In the genomic region with DNA sequence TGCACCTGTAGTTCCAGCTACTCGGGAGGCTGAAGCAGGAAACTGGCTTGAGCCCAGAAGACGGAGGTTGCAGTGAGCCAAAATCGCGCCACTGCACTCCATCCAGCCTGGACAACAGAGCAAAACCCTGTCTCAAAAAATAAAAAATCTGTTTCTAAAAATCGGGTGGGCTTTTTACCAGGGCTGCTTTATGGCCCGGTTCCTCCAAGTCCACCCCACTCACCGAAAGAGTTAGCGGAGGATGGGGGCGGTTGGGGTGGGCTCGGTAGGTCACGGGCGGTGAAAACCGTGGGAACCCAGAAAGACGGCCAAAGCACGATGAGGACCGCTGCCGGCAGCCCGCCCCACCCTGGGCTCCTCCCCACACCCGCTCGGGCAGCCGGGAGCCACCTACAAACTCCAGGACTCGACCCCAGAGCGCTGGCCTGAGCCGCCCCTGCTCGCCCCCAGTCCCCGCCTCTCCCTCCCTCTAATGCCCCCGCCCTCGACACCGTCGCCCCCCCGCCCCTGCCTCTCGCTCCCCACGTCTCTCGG, we compare ENCODE assay signal across 8 cellular contexts. TPM values are rescaled to one million over a fixed set of nuclear protein-coding genes. Genes with fewer than 3 reads are reported as not detected.
DNase-seq lines count a peak whose midpoint lies in the region; ATAC-seq, FAIRE-seq and TF ChIP-seq lines count a peak whose summit lies in the region.

No MANE protein-coding gene starts in this region.

- H3K27me3 ChIP-seq in neural progenitor cell = peaks cover 11% of the 10 kb centered on the region

- H2AFZ ChIP-seq in neural progenitor cell (replicated peaks) = no peak overlapping the region

- no peaks in the 10 kb centered on the region for H3K79me2 ChIP-seq in neural progenitor cell (ENCODE audit: low read depth)

- H3K4me3 ChIP-seq in AG10803 (ENCODE audit: low read length) = peak overlapping the region; percentile 62
- peak overlapping the region; percentile 45 for H3K4me3 ChIP-seq in neural progenitor cell

- H3K9ac ChIP-seq in neural progenitor cell = no peak overlapping the region

- FAIRE-seq in GM12891 (lab: Jason Lieb, UNC) = no peak

- ATAC-seq in HG03045 (IDR thresholded peaks at IDR 0.05; ENCODE audit: unreplicated experiment) (no peak), GM21619 (IDR thresholded peaks at IDR 0.05; ENCODE audit: unreplicated experiment) (no peak)

- no peaks in the 10 kb centered on the region for H4K20me1 ChIP-seq in neural progenitor cell (ENCODE audit: low read depth)

- DNase-seq in AG10803 (ENCODE audit: low read depth) = peak; percentile 61
- DNase-seq in GM12891 (ENCODE audit: insufficient read length, low spot score) = peak; percentile 41
- peak; percentile 95 for DNase-seq in NCI-H510A treated with DMSO at 0.1 percent for 48 hours (lab: John Stamatoyannopoulos, UW)
- DNase-seq in activated gamma-delta T cell treated with anti-CD3 and anti-CD28 coated beads, Interleukin-2, amount 50 U/mL, for 16 hours (ENCODE audit: low read depth) = peak; percentile 10
- DNase-seq in glomerular visceral epithelial cell (ENCODE audit: extremely low spot score) = peak; percentile 84
- DNase-seq in neural progenitor cell (ENCODE audit: low spot score) = no peak

- H3K4me1 ChIP-seq in neural progenitor cell = no peaks in the 10 kb centered on the region

- TF ChIP-seq CTCF in AG10803 (conservative IDR thresholded peaks at IDR 0.05; ENCODE audit: low read length) (no peak), neural progenitor cell (IDR thresholded peaks at IDR 0.05) (no peak)

- no peak for TF ChIP-seq POLR2A in GM12891 (IDR thresholded peaks at IDR 0.05; ENCODE audit: low read depth, low read length)

- H3K4me1 Mint-ChIP-seq in neural progenitor cell = peaks cover 13% of the 10 kb centered on the region

- H3K4me3 Mint-ChIP-seq in neural progenitor cell = peak overlapping the region; percentile 84

- H3K36me3 Mint-ChIP-seq in neural progenitor cell = peaks cover 35% of the 10 kb centered on the region

- peaks cover 33% of the 10 kb centered on the region for H3F3A ChIP-seq in neural progenitor cell (ENCODE audit: low read depth)

- H3K27ac ChIP-seq in neural progenitor cell = peak overlapping the region; percentile 16

- H3K9me3 Mint-ChIP-seq in neural progenitor cell = no peaks in the 10 kb centered on the region

- H3K36me3 ChIP-seq in neural progenitor cell = peaks cover 1% of the 10 kb centered on the region

- peaks cover 2% of the 10 kb centered on the region for H3K27me3 Mint-ChIP-seq in neural progenitor cell (ENCODE audit: insufficient read depth, low read depth)

- H3K4me2 ChIP-seq in neural progenitor cell = peak overlapping the region; percentile 69

- no peak overlapping the region for H3K27ac Mint-ChIP-seq in neural progenitor cell

- peaks cover 4% of the 10 kb centered on the region for H3K9me3 ChIP-seq in neural progenitor cell (ENCODE audit: low read depth)

TF ChIP-seq in GM12891, 5 proteins besides CTCF, POLR2A, EP300 and RAD21:
- no peak for TF ChIP-seq POU2F2 (IDR thresholded peaks at IDR 0.05; ENCODE audit: low read depth, low read length)
- TF ChIP-seq TAF1 (IDR thresholded peaks at IDR 0.05; ENCODE audit: low read depth, low read length) = no peak

RNA-seq across cellular contexts. Expression of a gene that starts 0.8 kb away (rescaled TPM):
- 3.1 TPM for polyA plus RNA-seq in GM12891 (2012; ENCODE audit: low read depth, missing spikeins)
- 3.6 and 6.1 TPM in 2 replicates for total RNA-seq in neural progenitor cell (ENCODE audit: low replicate concordance)

RNA-seq across cellular contexts. Expression of a gene that starts 12.1 kb away (rescaled TPM):
- 8.1 TPM for polyA plus RNA-seq in GM12891 (2012; ENCODE audit: low read depth, missing spikeins)
- total RNA-seq in neural progenitor cell (ENCODE audit: low replicate concordance) = 50.3 and 66.6 TPM in 2 replicates
